ENCODE assay signal across 1 cellular context in the genomic region with DNA sequence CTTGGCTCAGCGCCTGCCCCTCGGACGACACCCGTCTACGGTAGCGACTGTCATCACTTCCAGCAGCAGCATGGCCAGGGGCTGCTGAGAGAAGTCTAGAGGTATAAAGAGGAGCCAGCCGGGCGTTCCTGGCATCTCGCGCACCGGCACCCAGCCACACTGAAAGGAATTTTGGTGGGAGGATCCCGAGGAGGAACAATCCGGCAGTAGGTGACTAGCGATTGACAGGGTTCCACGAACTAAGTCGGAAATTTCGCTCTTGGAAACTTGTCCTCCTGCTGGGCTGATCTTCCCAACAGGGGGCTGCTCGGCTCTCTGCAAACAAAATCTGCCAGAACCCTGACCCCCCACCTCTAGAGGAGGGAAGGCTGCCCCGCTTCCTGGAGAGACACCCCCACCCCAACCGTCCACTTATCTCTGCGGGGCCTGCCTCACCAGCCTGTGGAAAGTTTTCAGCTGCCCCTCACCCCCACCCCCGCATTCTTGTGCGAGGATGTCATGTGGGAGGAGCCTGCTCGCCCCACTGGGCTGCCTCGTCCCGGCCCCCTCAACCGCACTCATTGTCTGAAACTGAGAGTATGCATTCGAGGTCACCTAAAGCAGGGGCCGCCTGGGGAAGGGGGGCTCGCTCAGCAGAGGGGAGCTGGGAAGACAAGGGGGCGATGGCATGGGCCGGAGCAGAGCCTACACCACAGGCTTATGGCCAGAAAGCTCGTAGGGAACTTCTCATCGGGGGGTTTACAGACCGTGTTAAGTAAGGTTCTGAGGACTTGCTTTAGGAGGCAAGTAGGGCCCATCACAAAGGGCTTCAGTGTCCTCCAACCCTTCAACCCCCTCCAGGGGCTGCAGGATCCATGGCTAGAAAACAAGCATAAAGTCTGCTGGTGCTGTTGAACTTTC.
TF ChIP-seq lines count a peak whose summit lies in the region.

No MANE protein-coding gene starts in this region.

TF ChIP-seq in H1, 55 proteins besides CTCF, POLR2A, EP300 and RAD21 (continued from another document):
- TF ChIP-seq FOSL1 (IDR thresholded peaks at IDR 0.05; ENCODE audit: insufficient read depth, low read depth, low read length) (no peak), POU5F1 (IDR thresholded peaks at IDR 0.05; ENCODE audit: low read depth, low read length) (no peak), RBBP5 (IDR thresholded peaks at IDR 0.05; ENCODE audit: borderline replicate concordance, low read depth, low read length) (no peak; the same call in 1 of the 2 replicates), SIRT6 (IDR thresholded peaks at IDR 0.05; ENCODE audit: low read length) (no peak), KDM1A (IDR thresholded peaks at IDR 0.05; ENCODE audit: borderline replicate concordance, low read length) (peak; percentile 81), SP1 (IDR thresholded peaks at IDR 0.05; ENCODE audit: low read depth, low read length) (peak; percentile 47; the same call in 1 of the 2 replicates), RFX5 (IDR thresholded peaks at IDR 0.05; ENCODE audit: borderline replicate concordance, low read depth, low read length) (no peak), RNF2 (IDR thresholded peaks at IDR 0.05; ENCODE audit: borderline replicate concordance, low read depth, low read length, missing control alignments, poor library complexity, severe bottlenecking) (no peak), TCF12 (IDR thresholded peaks at IDR 0.05; ENCODE audit: low read depth, low read length) (no peak), GTF2F1 (IDR thresholded peaks at IDR 0.05; ENCODE audit: borderline replicate concordance, low read depth, low read length) (no peak), BACH1 (IDR thresholded peaks at IDR 0.05; ENCODE audit: low read length) (no peak), SAP30 (IDR thresholded peaks at IDR 0.05; ENCODE audit: insufficient read depth, insufficient replicate concordance, low read length) (no peak), POLR2AphosphoS5 (IDR thresholded peaks at IDR 0.05; ENCODE audit: low read depth, low read length) (peak; percentile 56; the same call in 1 of the 2 replicates), NRF1 (IDR thresholded peaks at IDR 0.05; ENCODE audit: low read depth, low read length) (no peak), KDM5A (IDR thresholded peaks at IDR 0.05; ENCODE audit: low read length) (no peak), TEAD4 (IDR thresholded peaks at IDR 0.05; ENCODE audit: low read depth, low read length) (peak; percentile 93), ASH2L (IDR thresholded peaks at IDR 0.05; ENCODE audit: low read length) (peak; percentile 67), CEBPB (IDR thresholded peaks at IDR 0.05; ENCODE audit: low read depth, low read length) (no peak), JUN (IDR thresholded peaks at IDR 0.05; ENCODE audit: low read depth, low read length) (peak; percentile 90), TAF7 (optimal IDR thresholded peaks at IDR 0.05; ENCODE audit: borderline replicate concordance, low read depth, low read length) (peak; percentile 13), ZNF274 (IDR thresholded peaks at IDR 0.05; ENCODE audit: borderline replicate concordance, extremely low read depth, low read length) (no peak), CREB1 (IDR thresholded peaks at IDR 0.05) (no peak; the same call in 1 of the 2 replicates), GABPA (IDR thresholded peaks at IDR 0.05; ENCODE audit: borderline replicate concordance, insufficient read depth, low read length) (no peak), BCL11A (IDR thresholded peaks at IDR 0.05; ENCODE audit: low read depth in 2 of 2, low read length in 2 of 2) (no peak), JUND (IDR thresholded peaks at IDR 0.05; ENCODE audit: low read length) (peak; percentile 97), TAF1 (IDR thresholded peaks at IDR 0.05; ENCODE audit: low read depth, low read length) (peak; percentile 50; the same call in 1 of the 2 replicates), YY1 (IDR thresholded peaks at IDR 0.05; ENCODE audit: low read depth, low read length) (no peak), SIX5 (IDR thresholded peaks at IDR 0.05; ENCODE audit: low read depth, low read length) (no peak), CHD2 (IDR thresholded peaks at IDR 0.05; ENCODE audit: low read length) (no peak), EGR1 (IDR thresholded peaks at IDR 0.05; ENCODE audit: borderline replicate concordance, low read depth, low read length) (peak; percentile 87), SIN3A (conservative IDR thresholded peaks at IDR 0.05 in 1 of 2, IDR thresholded peaks at IDR 0.05 in 1 of 2; ENCODE audit: low read depth in 1 of 2, low read length in 2 of 2) (no peak), CBX5 (IDR thresholded peaks at IDR 0.05; ENCODE audit: low read depth, low read length) (no peak), SP4 (IDR thresholded peaks at IDR 0.05; ENCODE audit: low read length) (peak; percentile 72), HDAC6 (IDR thresholded peaks at IDR 0.05; ENCODE audit: low read depth, low read length) (no peak), CHD1 (IDR thresholded peaks at IDR 0.05; ENCODE audit: low read depth, low read length) (no peak), BRCA1 (IDR thresholded peaks at IDR 0.05; ENCODE audit: low read depth, low read length) (no peak), NANOG (IDR thresholded peaks at IDR 0.05; ENCODE audit: insufficient read depth, low read depth, low read length, poor library complexity, severe bottlenecking) (no peak), RXRA (IDR thresholded peaks at IDR 0.05; ENCODE audit: insufficient read depth, low read depth, low read length) (no peak), SP2 (IDR thresholded peaks at IDR 0.05; ENCODE audit: low read length) (no peak)
- TF ChIP-seq, protein P1, sequence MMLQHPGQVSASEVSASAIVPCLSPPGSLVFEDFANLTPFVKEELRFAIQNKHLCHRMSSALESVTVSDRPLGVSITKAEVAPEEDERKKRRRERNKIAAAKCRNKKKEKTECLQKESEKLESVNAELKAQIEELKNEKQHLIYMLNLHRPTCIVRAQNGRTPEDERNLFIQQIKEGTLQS (IDR thresholded peaks at IDR 0.05; ENCODE audit: insufficient read depth, low read depth, low read length), result 0 out of 2 replicates have a peak, but pooled peaks have one; percentile 59
- TF ChIP-seq, protein P2, sequence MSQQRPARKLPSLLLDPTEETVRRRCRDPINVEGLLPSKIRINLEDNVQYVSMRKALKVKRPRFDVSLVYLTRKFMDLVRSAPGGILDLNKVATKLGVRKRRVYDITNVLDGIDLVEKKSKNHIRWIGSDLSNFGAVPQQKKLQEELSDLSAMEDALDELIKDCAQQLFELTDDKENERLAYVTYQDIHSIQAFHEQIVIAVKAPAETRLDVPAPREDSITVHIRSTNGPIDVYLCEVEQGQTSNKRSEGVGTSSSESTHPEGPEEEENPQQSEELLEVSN (IDR thresholded peaks at IDR 0.05), result 0 out of 2 replicates have a peak, but pooled peaks have one; percentile 9
- TF ChIP-seq, protein P3, sequence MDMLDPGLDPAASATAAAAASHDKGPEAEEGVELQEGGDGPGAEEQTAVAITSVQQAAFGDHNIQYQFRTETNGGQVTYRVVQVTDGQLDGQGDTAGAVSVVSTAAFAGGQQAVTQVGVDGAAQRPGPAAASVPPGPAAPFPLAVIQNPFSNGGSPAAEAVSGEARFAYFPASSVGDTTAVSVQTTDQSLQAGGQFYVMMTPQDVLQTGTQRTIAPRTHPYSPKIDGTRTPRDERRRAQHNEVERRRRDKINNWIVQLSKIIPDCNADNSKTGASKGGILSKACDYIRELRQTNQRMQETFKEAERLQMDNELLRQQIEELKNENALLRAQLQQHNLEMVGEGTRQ (IDR thresholded peaks at IDR 0.05; ENCODE audit: low read length), result no peak
- TF ChIP-seq, protein P4, sequence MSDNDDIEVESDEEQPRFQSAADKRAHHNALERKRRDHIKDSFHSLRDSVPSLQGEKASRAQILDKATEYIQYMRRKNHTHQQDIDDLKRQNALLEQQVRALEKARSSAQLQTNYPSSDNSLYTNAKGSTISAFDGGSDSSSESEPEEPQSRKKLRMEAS (IDR thresholded peaks at IDR 0.05), result no peak
- TF ChIP-seq, protein P5, sequence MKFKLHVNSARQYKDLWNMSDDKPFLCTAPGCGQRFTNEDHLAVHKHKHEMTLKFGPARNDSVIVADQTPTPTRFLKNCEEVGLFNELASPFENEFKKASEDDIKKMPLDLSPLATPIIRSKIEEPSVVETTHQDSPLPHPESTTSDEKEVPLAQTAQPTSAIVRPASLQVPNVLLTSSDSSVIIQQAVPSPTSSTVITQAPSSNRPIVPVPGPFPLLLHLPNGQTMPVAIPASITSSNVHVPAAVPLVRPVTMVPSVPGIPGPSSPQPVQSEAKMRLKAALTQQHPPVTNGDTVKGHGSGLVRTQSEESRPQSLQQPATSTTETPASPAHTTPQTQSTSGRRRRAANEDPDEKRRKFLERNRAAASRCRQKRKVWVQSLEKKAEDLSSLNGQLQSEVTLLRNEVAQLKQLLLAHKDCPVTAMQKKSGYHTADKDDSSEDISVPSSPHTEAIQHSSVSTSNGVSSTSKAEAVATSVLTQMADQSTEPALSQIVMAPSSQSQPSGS (IDR thresholded peaks at IDR 0.05; ENCODE audit: low read length), result peak; percentile 89
- TF ChIP-seq, protein P6, sequence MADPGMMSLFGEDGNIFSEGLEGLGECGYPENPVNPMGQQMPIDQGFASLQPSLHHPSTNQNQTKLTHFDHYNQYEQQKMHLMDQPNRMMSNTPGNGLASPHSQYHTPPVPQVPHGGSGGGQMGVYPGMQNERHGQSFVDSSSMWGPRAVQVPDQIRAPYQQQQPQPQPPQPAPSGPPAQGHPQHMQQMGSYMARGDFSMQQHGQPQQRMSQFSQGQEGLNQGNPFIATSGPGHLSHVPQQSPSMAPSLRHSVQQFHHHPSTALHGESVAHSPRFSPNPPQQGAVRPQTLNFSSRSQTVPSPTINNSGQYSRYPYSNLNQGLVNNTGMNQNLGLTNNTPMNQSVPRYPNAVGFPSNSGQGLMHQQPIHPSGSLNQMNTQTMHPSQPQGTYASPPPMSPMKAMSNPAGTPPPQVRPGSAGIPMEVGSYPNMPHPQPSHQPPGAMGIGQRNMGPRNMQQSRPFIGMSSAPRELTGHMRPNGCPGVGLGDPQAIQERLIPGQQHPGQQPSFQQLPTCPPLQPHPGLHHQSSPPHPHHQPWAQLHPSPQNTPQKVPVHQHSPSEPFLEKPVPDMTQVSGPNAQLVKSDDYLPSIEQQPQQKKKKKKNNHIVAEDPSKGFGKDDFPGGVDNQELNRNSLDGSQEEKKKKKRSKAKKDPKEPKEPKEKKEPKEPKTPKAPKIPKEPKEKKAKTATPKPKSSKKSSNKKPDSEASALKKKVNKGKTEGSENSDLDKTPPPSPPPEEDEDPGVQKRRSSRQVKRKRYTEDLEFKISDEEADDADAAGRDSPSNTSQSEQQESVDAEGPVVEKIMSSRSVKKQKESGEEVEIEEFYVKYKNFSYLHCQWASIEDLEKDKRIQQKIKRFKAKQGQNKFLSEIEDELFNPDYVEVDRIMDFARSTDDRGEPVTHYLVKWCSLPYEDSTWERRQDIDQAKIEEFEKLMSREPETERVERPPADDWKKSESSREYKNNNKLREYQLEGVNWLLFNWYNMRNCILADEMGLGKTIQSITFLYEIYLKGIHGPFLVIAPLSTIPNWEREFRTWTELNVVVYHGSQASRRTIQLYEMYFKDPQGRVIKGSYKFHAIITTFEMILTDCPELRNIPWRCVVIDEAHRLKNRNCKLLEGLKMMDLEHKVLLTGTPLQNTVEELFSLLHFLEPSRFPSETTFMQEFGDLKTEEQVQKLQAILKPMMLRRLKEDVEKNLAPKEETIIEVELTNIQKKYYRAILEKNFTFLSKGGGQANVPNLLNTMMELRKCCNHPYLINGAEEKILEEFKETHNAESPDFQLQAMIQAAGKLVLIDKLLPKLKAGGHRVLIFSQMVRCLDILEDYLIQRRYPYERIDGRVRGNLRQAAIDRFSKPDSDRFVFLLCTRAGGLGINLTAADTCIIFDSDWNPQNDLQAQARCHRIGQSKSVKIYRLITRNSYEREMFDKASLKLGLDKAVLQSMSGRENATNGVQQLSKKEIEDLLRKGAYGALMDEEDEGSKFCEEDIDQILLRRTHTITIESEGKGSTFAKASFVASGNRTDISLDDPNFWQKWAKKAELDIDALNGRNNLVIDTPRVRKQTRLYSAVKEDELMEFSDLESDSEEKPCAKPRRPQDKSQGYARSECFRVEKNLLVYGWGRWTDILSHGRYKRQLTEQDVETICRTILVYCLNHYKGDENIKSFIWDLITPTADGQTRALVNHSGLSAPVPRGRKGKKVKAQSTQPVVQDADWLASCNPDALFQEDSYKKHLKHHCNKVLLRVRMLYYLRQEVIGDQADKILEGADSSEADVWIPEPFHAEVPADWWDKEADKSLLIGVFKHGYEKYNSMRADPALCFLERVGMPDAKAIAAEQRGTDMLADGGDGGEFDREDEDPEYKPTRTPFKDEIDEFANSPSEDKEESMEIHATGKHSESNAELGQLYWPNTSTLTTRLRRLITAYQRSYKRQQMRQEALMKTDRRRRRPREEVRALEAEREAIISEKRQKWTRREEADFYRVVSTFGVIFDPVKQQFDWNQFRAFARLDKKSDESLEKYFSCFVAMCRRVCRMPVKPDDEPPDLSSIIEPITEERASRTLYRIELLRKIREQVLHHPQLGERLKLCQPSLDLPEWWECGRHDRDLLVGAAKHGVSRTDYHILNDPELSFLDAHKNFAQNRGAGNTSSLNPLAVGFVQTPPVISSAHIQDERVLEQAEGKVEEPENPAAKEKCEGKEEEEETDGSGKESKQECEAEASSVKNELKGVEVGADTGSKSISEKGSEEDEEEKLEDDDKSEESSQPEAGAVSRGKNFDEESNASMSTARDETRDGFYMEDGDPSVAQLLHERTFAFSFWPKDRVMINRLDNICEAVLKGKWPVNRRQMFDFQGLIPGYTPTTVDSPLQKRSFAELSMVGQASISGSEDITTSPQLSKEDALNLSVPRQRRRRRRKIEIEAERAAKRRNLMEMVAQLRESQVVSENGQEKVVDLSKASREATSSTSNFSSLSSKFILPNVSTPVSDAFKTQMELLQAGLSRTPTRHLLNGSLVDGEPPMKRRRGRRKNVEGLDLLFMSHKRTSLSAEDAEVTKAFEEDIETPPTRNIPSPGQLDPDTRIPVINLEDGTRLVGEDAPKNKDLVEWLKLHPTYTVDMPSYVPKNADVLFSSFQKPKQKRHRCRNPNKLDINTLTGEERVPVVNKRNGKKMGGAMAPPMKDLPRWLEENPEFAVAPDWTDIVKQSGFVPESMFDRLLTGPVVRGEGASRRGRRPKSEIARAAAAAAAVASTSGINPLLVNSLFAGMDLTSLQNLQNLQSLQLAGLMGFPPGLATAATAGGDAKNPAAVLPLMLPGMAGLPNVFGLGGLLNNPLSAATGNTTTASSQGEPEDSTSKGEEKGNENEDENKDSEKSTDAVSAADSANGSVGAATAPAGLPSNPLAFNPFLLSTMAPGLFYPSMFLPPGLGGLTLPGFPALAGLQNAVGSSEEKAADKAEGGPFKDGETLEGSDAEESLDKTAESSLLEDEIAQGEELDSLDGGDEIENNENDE (IDR thresholded peaks at IDR 0.05; ENCODE audit: insufficient replicate concordance, low read length), result no peak
